Comparison of ENCODE assay signal across 8 cellular contexts in genomic region chr9:120936011-120936763, GRCh38. TPM values are rescaled to one million over a fixed set of nuclear protein-coding genes. Genes with fewer than 3 reads are reported as not detected.
DNase-seq lines count a peak whose midpoint lies in the region; ATAC-seq and TF ChIP-seq lines count a peak whose summit lies in the region.

No MANE protein-coding gene starts in this region.

- ATAC-seq in GM21367 (IDR thresholded peaks at IDR 0.05; ENCODE audit: unreplicated experiment) = peak; percentile 35

- H2BK15ac ChIP-seq in neuronal stem cell (ENCODE audit: low read length) = no peak overlapping the region

- H4K8ac ChIP-seq in neuronal stem cell (ENCODE audit: low read depth, low read length) = no peak overlapping the region

- no peaks in the 10 kb centered on the region for H3K9me3 Mint-ChIP-seq in CD14-positive monocyte

- H3K79me1 ChIP-seq in neuronal stem cell (ENCODE audit: low read depth, low read length) = peaks cover 2% of the 10 kb centered on the region

- H2BK120ac ChIP-seq in neuronal stem cell (ENCODE audit: low read depth, low read length) = no peak overlapping the region

- H3K27me3 Mint-ChIP-seq in CD14-positive monocyte (ENCODE audit: low read depth in 3 of 3) = peaks cover 0 to 3% (median 0%) of the 10 kb centered on the region in 3 donors

- DNase-seq in CD14-positive monocyte (ENCODE audit: low spot score) (peak; percentile 86), M059J (ENCODE audit: low read depth) (peak; percentile 97), SHP77 treated with DMSO at 0.1 percent for 48 hours (lab: John Stamatoyannopoulos, UW) (peak; percentile 72), activated gamma-delta T cell (lab: John Stamatoyannopoulos, UW) (peak; percentile 67), fibroblast of the conjunctiva (ENCODE audit: low read depth) (peak; percentile 94), neuronal stem cell (ENCODE audit: low spot score) (peak; percentile 71)

- H3K23ac ChIP-seq in neuronal stem cell (ENCODE audit: low read depth, low read length, poor library complexity) = no peak overlapping the region

- H3K9me3 ChIP-seq in neuronal stem cell (replicated peaks in 1 of 2; ENCODE audit: control insufficient read depth in 2 of 2, insufficient read depth in 1 of 2, low read depth in 1 of 2, low read length in 2 of 2) (no peaks in the 10 kb centered on the region), stomach smooth muscle (ENCODE audit: control insufficient read depth in 2 of 2, low read length in 2 of 2) (no peaks in the 10 kb centered on the region)

- peak overlapping the region in 1 of 2 donors; percentile 28 for H3K4me3 ChIP-seq in neuronal stem cell (ENCODE audit: low read length in 2 of 2)
- peak overlapping the region in 1 of 2 donors; percentile 69 for H3K4me3 ChIP-seq in stomach smooth muscle (ENCODE audit: low read length in 2 of 2)

- peak overlapping the region; percentile 88 to 97 (median 94) for H3K27ac Mint-ChIP-seq in CD14-positive monocyte

- peak overlapping the region; percentile 46 for H2AFZ ChIP-seq in neuronal stem cell (ENCODE audit: low read length)

- peak overlapping the region; percentile 10 for H3K9ac ChIP-seq in neuronal stem cell (ENCODE audit: low read depth, low read length, poor library complexity)
- H3K9ac ChIP-seq in stomach smooth muscle (ENCODE audit: low read length in 2 of 2) = peak overlapping the region; percentile 1 to 62

- WGBS in neuronal stem cell (ENCODE audit: extremely low coverage in 2 of 2, insufficient read length in 2 of 2, insufficient replicate concordance in 1 of 2), 2 donors = no CpG with 5 or more reads among the region's 10 CpGs

- peak overlapping the region; percentile 14 for H2BK12ac ChIP-seq in neuronal stem cell (ENCODE audit: low read length)

- peak; percentile 88 for TF ChIP-seq CTCF in CD14-positive monocyte (IDR thresholded peaks at IDR 0.05)

- no peak overlapping the region for H3K14ac ChIP-seq in neuronal stem cell (ENCODE audit: low read length)

- H3K27ac ChIP-seq in neuronal stem cell (replicated peaks; ENCODE audit: low read length) = no peak overlapping the region
- peak overlapping the region; percentile 88 for H3K27ac ChIP-seq in stomach smooth muscle (ENCODE audit: low read length)

- H3K18ac ChIP-seq in neuronal stem cell (ENCODE audit: low read length) = peak overlapping the region; percentile 53

- H3K4me1 ChIP-seq in neuronal stem cell (ENCODE audit: control insufficient read depth in 2 of 2, insufficient read depth in 1 of 2, low read depth in 1 of 2, low read length in 2 of 2) (peaks cover 0 to 3% of the 10 kb centered on the region in 2 donors), stomach smooth muscle (ENCODE audit: control insufficient read depth, insufficient read depth, low read length) (peaks cover 49% of the 10 kb centered on the region)

- no peaks in the 10 kb centered on the region for H3K36me3 Mint-ChIP-seq in CD14-positive monocyte

- no peak overlapping the region for H3K4me2 ChIP-seq in neuronal stem cell (ENCODE audit: insufficient read depth, low read length, poor library complexity, severe bottlenecking)

- H3K4me3 Mint-ChIP-seq in CD14-positive monocyte = peak overlapping the region in 1 of 2 donors; percentile 79

- no peak overlapping the region for H2AK5ac ChIP-seq in neuronal stem cell (ENCODE audit: low read depth, low read length)

- no peak overlapping the region for H4K91ac ChIP-seq in neuronal stem cell (ENCODE audit: low read depth, low read length, poor library complexity)

- intact Hi-C loops in CD14-positive monocyte (cut with micrococcal nuclease) = loop anchor here in 1 of 2 donors (2.0 kb wide), 1 partner anchor 65 kb away; no protein-coding TSS in a partner anchor

- H3K36me3 ChIP-seq in neuronal stem cell (replicated peaks in 1 of 2; ENCODE audit: control insufficient read depth in 2 of 2, insufficient read depth in 2 of 2, low read length in 2 of 2) (no peaks in the 10 kb centered on the region), stomach smooth muscle (ENCODE audit: control insufficient read depth in 2 of 2, insufficient read depth in 2 of 2, low read length in 2 of 2) (no peaks in the 10 kb centered on the region)

- H3K4me1 Mint-ChIP-seq in CD14-positive monocyte = peaks cover 51% of the 10 kb centered on the region

- no peak overlapping the region for H2BK5ac ChIP-seq in neuronal stem cell (ENCODE audit: low read length)

- H3K4ac ChIP-seq in neuronal stem cell (ENCODE audit: low read length) = peak overlapping the region; percentile 4

- H3K27me3 ChIP-seq in neuronal stem cell (ENCODE audit: control insufficient read depth in 3 of 3, insufficient read depth in 3 of 3, low read depth in 1 of 3, low read length in 3 of 3) (no peaks in the 10 kb centered on the region), stomach smooth muscle (ENCODE audit: control insufficient read depth in 1 of 2, insufficient read depth in 2 of 2, low read length in 2 of 2) (no peaks in the 10 kb centered on the region)

RNA-seq across cellular contexts. Expression of gene TRAF1, which starts 9.6 kb away (rescaled TPM):
- polyA plus RNA-seq in CD14-positive monocyte = under 1 TPM; 0.15 to 0.74 TPM
- total RNA-seq in M059J (2014; rRNA removed; shearing (Covaris generic)) = 4.9 and 5.7 TPM in 2 replicates
- polyA plus RNA-seq in neuronal stem cell (2013, experiment 1 of 2) = 2.0 TPM
- polyA plus RNA-seq in neuronal stem cell (2013, experiment 2 of 2) = 2.0 TPM

RNA-seq across cellular contexts. Expression of gene PHF19, which starts 59.2 kb away (rescaled TPM):
- polyA plus RNA-seq in CD14-positive monocyte = 10 to 100 TPM; 12.6 to 12.7 TPM
- total RNA-seq in M059J (2014; rRNA removed; shearing (Covaris generic)) = 41.5 and 62.8 TPM in 2 replicates
- 24.6 TPM for polyA plus RNA-seq in neuronal stem cell (2013, experiment 1 of 2)
- 23.4 TPM for polyA plus RNA-seq in neuronal stem cell (2013, experiment 2 of 2)
